21 cellular contexts compared by ENCODE assay signal in the genomic region with DNA sequence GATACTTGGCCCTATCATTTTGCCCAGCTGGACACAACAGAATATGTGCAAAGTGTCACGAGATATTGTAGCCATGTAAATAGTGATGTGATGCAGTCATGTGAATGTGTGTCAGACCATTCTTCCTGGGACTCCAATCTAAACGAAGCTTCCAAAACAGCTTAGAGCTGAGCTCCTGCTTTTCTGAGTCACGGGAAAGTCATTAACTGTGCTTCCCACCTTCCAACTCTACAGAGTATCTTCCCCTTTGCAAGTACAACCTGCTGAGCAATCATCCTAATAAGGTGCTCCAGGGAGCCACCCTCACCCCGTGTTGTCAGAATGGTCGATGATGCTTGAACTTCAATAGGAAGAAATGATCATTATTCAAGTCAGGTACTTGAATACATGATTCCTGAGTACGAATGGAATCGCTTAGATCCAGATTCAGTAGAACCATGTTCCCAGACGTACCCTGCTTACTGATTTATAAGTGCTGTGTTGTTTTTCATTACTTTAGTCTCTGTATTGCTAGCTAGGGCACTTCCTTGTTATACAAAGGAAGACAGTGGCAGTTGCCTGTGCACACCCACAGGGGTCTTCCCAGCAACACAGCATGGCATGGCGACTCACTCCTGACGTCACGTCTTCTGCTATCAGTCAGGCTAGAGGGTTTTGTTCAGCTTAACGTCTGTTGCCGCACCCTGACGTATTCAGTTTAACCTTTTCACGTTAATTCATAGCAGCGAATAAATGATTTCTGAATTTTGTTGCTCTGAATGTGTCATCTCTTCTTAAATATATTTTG.
DNase-seq lines count a peak whose midpoint lies in the region; ATAC-seq, FAIRE-seq and TF ChIP-seq lines count a peak whose summit lies in the region.
"Had no signal": no experiment of that assay in that cellular context is flagged by ENCODE, and none has a peak within 500 bp of the region (broad histone marks: within the 10 kb centered on the region; RNA-seq: fewer than 3 reads in every experiment).

No MANE protein-coding gene starts in this region.

- H3K9me3 Mint-ChIP-seq in mesothelial cell of epicardium, result no peaks in the 10 kb centered on the region
- peaks cover 3% of the 10 kb centered on the region for H3K9me3 Mint-ChIP-seq in stimulated activated effector memory CD8-positive, alpha-beta T cell treated with anti-CD3 and anti-CD28 coated beads, Interleukin-12 subunit alpha, Interleukin-12 subunit beta, amount 100 ng/mL, for 72 hours
- H3K9me3 Mint-ChIP-seq: activated CD4-positive, alpha-beta T cell treated with anti-CD3 and anti-CD28 coated beads, Interleukin-2, amount 10 ng/mL, durations not matched to agents 24 days and 14 days; stimulated activated naive CD8-positive, alpha-beta T cell treated with anti-CD3 and anti-CD28 coated beads, Interleukin-15, amount 100 ng/mL, for 72 hours; type B pancreatic cell had no signal

- no peak overlapping the region for H3K27ac Mint-ChIP-seq in mesothelial cell of epicardium
- H3K27ac Mint-ChIP-seq in stimulated activated effector memory CD8-positive, alpha-beta T cell treated with anti-CD3 and anti-CD28 coated beads, Interleukin-12 subunit alpha, Interleukin-12 subunit beta, amount 100 ng/mL, for 72 hours, result no peak overlapping the region
- H3K27ac Mint-ChIP-seq: activated CD4-positive, alpha-beta T cell treated with anti-CD3 and anti-CD28 coated beads, Interleukin-2, amount 10 ng/mL, durations not matched to agents 24 days and 14 days; stimulated activated naive CD8-positive, alpha-beta T cell treated with anti-CD3 and anti-CD28 coated beads, Interleukin-15, amount 100 ng/mL, for 72 hours; type B pancreatic cell had no signal

- in situ Hi-C loops in Caki2 (cut with HindIII; ENCODE audit: low pct_unique_long_range_greater_than_20kb, low sequenced_read_pairs), result no loop called here

- no peak overlapping the region for H3K4me3 Mint-ChIP-seq in mesothelial cell of epicardium
- no peak overlapping the region for H3K4me3 Mint-ChIP-seq in stimulated activated effector memory CD8-positive, alpha-beta T cell treated with anti-CD3 and anti-CD28 coated beads, Interleukin-12 subunit alpha, Interleukin-12 subunit beta, amount 100 ng/mL, for 72 hours
- H3K4me3 Mint-ChIP-seq: activated CD4-positive, alpha-beta T cell treated with anti-CD3 and anti-CD28 coated beads, Interleukin-2, amount 10 ng/mL, durations not matched to agents 24 days and 14 days; stimulated activated naive CD8-positive, alpha-beta T cell treated with anti-CD3 and anti-CD28 coated beads, Interleukin-15, amount 100 ng/mL, for 72 hours; type B pancreatic cell had no signal

- no peak overlapping the region for H3K4me3 ChIP-seq in HUES48 (ENCODE audit: low read depth, low read length)
- no peak overlapping the region for H3K4me3 ChIP-seq in bronchial epithelial cell (ENCODE audit: low read depth, low read length)

- H3K9ac ChIP-seq in HUES48 (ENCODE audit: low read depth, low read length), result no peak overlapping the region

- H3K27me3 ChIP-seq in HUES48 (ENCODE audit: control insufficient read depth, insufficient read depth, low read length) (no peaks in the 10 kb centered on the region), bronchial epithelial cell (ENCODE audit: control insufficient read depth, insufficient read depth, low read length) (no peaks in the 10 kb centered on the region)

- no peak for FAIRE-seq in bronchial epithelial cell (lab: Jason Lieb, UNC)
- FAIRE-seq: endometrium had no signal

- TF ChIP-seq CTCF in bronchial epithelial cell (IDR thresholded peaks at IDR 0.05; ENCODE audit: insufficient read depth, low read length, severe bottlenecking), result no peak
- TF ChIP-seq CTCF in mesothelial cell of epicardium (IDR thresholded peaks at IDR 0.05; ENCODE audit: unreplicated experiment), result no peak
- no peak for TF ChIP-seq CTCF in GM10266 (IDR thresholded peaks at IDR 0.05; ENCODE audit: control insufficient read depth, insufficient read depth, low read depth, missing control alignments)

- no peaks in the 10 kb centered on the region for H3K36me3 ChIP-seq in HUES48 (ENCODE audit: control insufficient read depth, insufficient read depth, low read length)
- H3K36me3 ChIP-seq in bronchial epithelial cell (ENCODE audit: control insufficient read depth, insufficient read depth, low read length), result no peaks in the 10 kb centered on the region

- no peaks in the 10 kb centered on the region for H3K4me1 ChIP-seq in HUES48 (ENCODE audit: control insufficient read depth, insufficient read depth, low read length)

- peak overlapping the region; percentile 26 for H3K27ac ChIP-seq in HUES48 (ENCODE audit: low read depth, low read length)

- no peaks in the 10 kb centered on the region for H3K36me3 Mint-ChIP-seq in mesothelial cell of epicardium
- no peaks in the 10 kb centered on the region for H3K36me3 Mint-ChIP-seq in stimulated activated effector memory CD8-positive, alpha-beta T cell treated with anti-CD3 and anti-CD28 coated beads, Interleukin-12 subunit alpha, Interleukin-12 subunit beta, amount 100 ng/mL, for 72 hours
- H3K36me3 Mint-ChIP-seq: type B pancreatic cell had no signal

- H3K4me1 Mint-ChIP-seq in mesothelial cell of epicardium, result peaks cover 11% of the 10 kb centered on the region
- no peaks in the 10 kb centered on the region for H3K4me1 Mint-ChIP-seq in stimulated activated effector memory CD8-positive, alpha-beta T cell treated with anti-CD3 and anti-CD28 coated beads, Interleukin-12 subunit alpha, Interleukin-12 subunit beta, amount 100 ng/mL, for 72 hours
- H3K4me1 Mint-ChIP-seq: stimulated activated naive CD8-positive, alpha-beta T cell treated with anti-CD3 and anti-CD28 coated beads, Interleukin-15, amount 100 ng/mL, for 72 hours had no signal

- H3K27me3 Mint-ChIP-seq in mesothelial cell of epicardium (ENCODE audit: low read depth), result peaks cover 2% of the 10 kb centered on the region
- H3K27me3 Mint-ChIP-seq: type B pancreatic cell had no signal

- H3K9me3 ChIP-seq in HUES48 (ENCODE audit: control insufficient read depth, insufficient read depth, low read length), result no peaks in the 10 kb centered on the region

- ATAC-seq in HG02763 (IDR thresholded peaks at IDR 0.05; ENCODE audit: unreplicated experiment), result no peak
- no peak for ATAC-seq in stimulated activated effector memory CD8-positive, alpha-beta T cell treated with anti-CD3 and anti-CD28 coated beads, Interleukin-12 subunit alpha, Interleukin-12 subunit beta, amount 100 ng/mL, for 72 hours
- ATAC-seq: HCT116; sciatic nerve; stimulated activated naive CD8-positive, alpha-beta T cell treated with anti-CD3 and anti-CD28 coated beads, Interleukin-15, amount 100 ng/mL, for 72 hours had no signal

- DNase-seq in Caki2 (ENCODE audit: low read depth) (peak; percentile 49), bronchial epithelial cell (ENCODE audit: low read depth) (peak; percentile 48), iPS-NIHi7 (ENCODE audit: extremely low spot score) (peak; percentile 48), mesothelial cell of epicardium (ENCODE audit: low spot score in 2 of 2, unreplicated experiment in 2 of 2) (no peak), GM10266 (ENCODE audit: extremely low spot score) (no peak)
- DNase-seq in stimulated activated effector memory CD8-positive, alpha-beta T cell treated with anti-CD3 and anti-CD28 coated beads, Interleukin-12 subunit alpha, Interleukin-12 subunit beta, amount 100 ng/mL, for 72 hours (ENCODE audit: low spot score in 2 of 2), result no peak
- DNase-seq: activated CD4-positive, alpha-beta T cell treated with anti-CD3 and anti-CD28 coated beads, Interleukin-2, amount 10 ng/mL, durations not matched to agents 24 days and 14 days; activated CD8-positive, alpha-beta memory T cell treated with anti-CD3 and anti-CD28 coated beads, Interleukin-2, amount 50 U/mL, for 48 hours; activated gamma-delta T cell treated with Interleukin-2 at 50 U/mL for 16 hours; amygdala; NCI-H1436; NCI-H2171 treated with DMSO at 0.1 percent for 48 hours; occipital lobe; stimulated activated CD4-positive, alpha-beta T cell treated with anti-CD3 and anti-CD28 coated beads, Interleukin-2, amount 100 ng/mL, for 24 hours; stimulated activated naive CD8-positive, alpha-beta T cell treated with anti-CD3 and anti-CD28 coated beads, Interleukin-15, amount 100 ng/mL, for 72 hours had no signal

Comparison
In these comparisons a context has a peak if more than half of its experiments do, and no peak if none do; other contexts are left out.
1. DNase-seq: peak in Caki2 (single experiment), bronchial epithelial cell (single experiment) and iPS-NIHi7 (single experiment); none in mesothelial cell of epicardium (0 of 2), stimulated activated effector memory CD8-positive, alpha-beta T cell treated with anti-CD3 and anti-CD28 coated beads, Interleukin-12 subunit alpha, Interleukin-12 subunit beta, amount 100 ng/mL, for 72 hours (0 of 2) and GM10266 (single experiment).